In genomic region chr7:90877201-90877600, GRCh38 we compare ENCODE assay signal across 17 cellular contexts.
A peak's percentile ranks its signal among the peaks of the same experiment; 100 is the strongest.
DNase-seq lines count a peak whose midpoint lies in the region; ATAC-seq, FAIRE-seq and TF ChIP-seq lines count a peak whose summit lies in the region.
"Had no signal": no experiment of that assay in that cellular context is flagged by ENCODE, and none has a peak within 500 bp of the region (broad histone marks: within the 10 kb centered on the region; RNA-seq: fewer than 3 reads in every experiment).

No MANE protein-coding gene starts in this region.

- H3K27ac ChIP-seq in caudate nucleus (ENCODE audit: low read depth, low read length), result no peak overlapping the region
- H3K27ac ChIP-seq: A549, adrenal gland had no signal

- no peaks in the 10 kb centered on the region for H3K27me3 Mint-ChIP-seq in activated T-cell treated with anti-CD3 and anti-CD28 coated beads, Interleukin-2, amount 50 U/mL, for 72 hours (ENCODE audit: low read depth)
- H3K27me3 Mint-ChIP-seq: stimulated activated naive CD8-positive, alpha-beta T cell treated with anti-CD3 and anti-CD28 coated beads, Interleukin-15, amount 100 ng/mL, for 72 hours had no signal

- ATAC-seq in GM19395 (IDR thresholded peaks at IDR 0.05; ENCODE audit: unreplicated experiment) (peak; percentile 85), HG02763 (IDR thresholded peaks at IDR 0.05; ENCODE audit: unreplicated experiment) (peak; percentile 70), HG03469 (IDR thresholded peaks at IDR 0.05; ENCODE audit: unreplicated experiment) (peak; percentile 85)
- ATAC-seq in activated T-cell treated with anti-CD3 and anti-CD28 coated beads, Interleukin-2, amount 50 U/mL, for 72 hours (replicated peaks in 1 of 2), result no peak
- ATAC-seq: A549; CD8-positive, alpha-beta T cell; stimulated activated naive CD8-positive, alpha-beta T cell treated with anti-CD3 and anti-CD28 coated beads, Interleukin-15, amount 100 ng/mL, for 72 hours had no signal

- no peaks in the 10 kb centered on the region for H3K36me3 Mint-ChIP-seq in activated T-cell treated with anti-CD3 and anti-CD28 coated beads, Interleukin-2, amount 50 U/mL, for 72 hours (ENCODE audit: insufficient read depth in 2 of 2)
- H3K36me3 Mint-ChIP-seq: CD8-positive, alpha-beta T cell had no signal

- TF ChIP-seq POLR2A in GM12892 (IDR thresholded peaks at IDR 0.05; ENCODE audit: low read depth, low read length), result no peak

- no peaks in the 10 kb centered on the region for H3K4me1 Mint-ChIP-seq in activated T-cell treated with anti-CD3 and anti-CD28 coated beads, Interleukin-2, amount 50 U/mL, for 72 hours (ENCODE audit: low read depth)
- H3K4me1 Mint-ChIP-seq: stimulated activated naive CD8-positive, alpha-beta T cell treated with anti-CD3 and anti-CD28 coated beads, Interleukin-15, amount 100 ng/mL, for 72 hours had no signal

- no peak for DNase-seq in GM12892 (ENCODE audit: insufficient read length)
- DNase-seq in hepatic stellate cell (ENCODE audit: low spot score), result no peak
- DNase-seq in effector CD4-positive, alpha-beta T cell, result no peak
- DNase-seq in activated T-cell treated with anti-CD3 and anti-CD28 coated beads, Interleukin-2, amount 50 U/mL, for 72 hours, result no peak
- no peak for DNase-seq in caudate nucleus (lab: John Stamatoyannopoulos, UW)
- DNase-seq: activated CD4-positive, alpha-beta T cell treated with anti-CD3 and anti-CD28 coated beads, Interleukin-2, amount 50 U/mL, for 48 hours; adrenal gland; CD8-positive, alpha-beta T cell; kidney; midbrain; NCI-H1105 treated with DMSO at 0.1 percent for 48 hours; SIG-M5; stimulated activated naive CD8-positive, alpha-beta T cell treated with anti-CD3 and anti-CD28 coated beads, Interleukin-15, amount 100 ng/mL, for 72 hours had no signal

- H3K4me3 Mint-ChIP-seq in activated T-cell treated with anti-CD3 and anti-CD28 coated beads, Interleukin-2, amount 50 U/mL, for 72 hours, result no peak overlapping the region
- H3K4me3 Mint-ChIP-seq: CD8-positive, alpha-beta T cell; stimulated activated naive CD8-positive, alpha-beta T cell treated with anti-CD3 and anti-CD28 coated beads, Interleukin-15, amount 100 ng/mL, for 72 hours had no signal

- peak; percentile 54 for FAIRE-seq in GM12892 (lab: Jason Lieb, UNC)
- FAIRE-seq: A549, kidney had no signal

- no peak overlapping the region for H3K27ac Mint-ChIP-seq in activated T-cell treated with anti-CD3 and anti-CD28 coated beads, Interleukin-2, amount 50 U/mL, for 72 hours
- H3K27ac Mint-ChIP-seq: CD8-positive, alpha-beta T cell; stimulated activated naive CD8-positive, alpha-beta T cell treated with anti-CD3 and anti-CD28 coated beads, Interleukin-15, amount 100 ng/mL, for 72 hours had no signal

- peaks cover 3 to 5% of the 10 kb centered on the region in 2 donors for H3K9me3 Mint-ChIP-seq in activated T-cell treated with anti-CD3 and anti-CD28 coated beads, Interleukin-2, amount 50 U/mL, for 72 hours
- H3K9me3 Mint-ChIP-seq: CD8-positive, alpha-beta T cell had no signal

Comparison
In these comparisons a context has a peak if more than half of its experiments do, and no peak if none do; other contexts are left out.
1. ATAC-seq: peak in GM19395 (single experiment), HG02763 (single experiment) and HG03469 (single experiment); none in activated T-cell treated with anti-CD3 and anti-CD28 coated beads, Interleukin-2, amount 50 U/mL, for 72 hours (0 of 2).